Comparison of ENCODE assay signal across 8 cellular contexts in the genomic region with DNA sequence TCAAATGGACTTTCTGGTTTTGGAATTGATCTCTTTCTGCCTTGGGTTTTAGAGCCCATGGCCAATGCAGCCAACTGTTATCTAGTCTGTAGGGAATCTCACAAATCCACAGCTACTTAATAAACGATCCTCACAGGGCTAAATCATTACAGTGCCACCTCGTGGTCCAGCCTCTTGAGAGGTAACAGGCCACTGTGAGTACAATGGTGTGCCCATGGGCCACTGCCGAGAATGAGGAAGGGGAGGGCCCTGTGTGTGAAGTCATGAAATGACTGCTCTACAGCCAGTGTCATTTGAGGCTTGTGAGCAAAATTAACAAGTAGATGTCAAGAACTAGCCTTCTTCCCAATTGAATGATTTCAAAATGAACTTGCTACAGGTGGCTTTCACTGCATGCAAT.
DNase-seq lines count a peak whose midpoint lies in the region; ATAC-seq and TF ChIP-seq lines count a peak whose summit lies in the region.

No MANE protein-coding gene starts in this region.

- DNase-seq in SKM-1 treated with dmso at 0.1 percent for 144 hours (lab: John Stamatoyannopoulos, UW; ENCODE audit: unreplicated experiment) (peak; percentile 36), SKM-1 (lab: John Stamatoyannopoulos, UW; ENCODE audit: unreplicated experiment) (no peak), HK-2 (ENCODE audit: unreplicated experiment) (peak; percentile 34), iPS-NIHi11 (ENCODE audit: low spot score) (peak; percentile 64), ecto neural progenitor cell (ENCODE audit: low spot score) (no peak), NCI-H2029 (lab: John Stamatoyannopoulos, UW) (no peak)

- ATAC-seq in SK-N-SH treated with all-trans-retinoic acid at 6 μM for 48 hours (peak; percentile 79), HG02763 (IDR thresholded peaks at IDR 0.05; ENCODE audit: unreplicated experiment) (no peak)

TF ChIP-seq in SK-N-SH treated with all-trans-retinoic acid at 6 μM for 48 hours, 23 proteins besides CTCF, POLR2A, EP300 and RAD21:
- TF ChIP-seq OSR1 (CRISPR knock-in tag; IDR thresholded peaks at IDR 0.05): no peak
- TF ChIP-seq, protein P1, sequence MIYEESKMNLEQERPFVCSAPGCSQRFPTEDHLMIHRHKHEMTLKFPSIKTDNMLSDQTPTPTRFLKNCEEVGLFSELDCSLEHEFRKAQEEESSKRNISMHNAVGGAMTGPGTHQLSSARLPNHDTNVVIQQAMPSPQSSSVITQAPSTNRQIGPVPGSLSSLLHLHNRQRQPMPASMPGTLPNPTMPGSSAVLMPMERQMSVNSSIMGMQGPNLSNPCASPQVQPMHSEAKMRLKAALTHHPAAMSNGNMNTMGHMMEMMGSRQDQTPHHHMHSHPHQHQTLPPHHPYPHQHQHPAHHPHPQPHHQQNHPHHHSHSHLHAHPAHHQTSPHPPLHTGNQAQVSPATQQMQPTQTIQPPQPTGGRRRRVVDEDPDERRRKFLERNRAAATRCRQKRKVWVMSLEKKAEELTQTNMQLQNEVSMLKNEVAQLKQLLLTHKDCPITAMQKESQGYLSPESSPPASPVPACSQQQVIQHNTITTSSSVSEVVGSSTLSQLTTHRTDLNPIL (CRISPR knock-in tag; IDR thresholded peaks at IDR 0.05; ENCODE audit: low read depth): no peak
- TF ChIP-seq, protein P2, sequence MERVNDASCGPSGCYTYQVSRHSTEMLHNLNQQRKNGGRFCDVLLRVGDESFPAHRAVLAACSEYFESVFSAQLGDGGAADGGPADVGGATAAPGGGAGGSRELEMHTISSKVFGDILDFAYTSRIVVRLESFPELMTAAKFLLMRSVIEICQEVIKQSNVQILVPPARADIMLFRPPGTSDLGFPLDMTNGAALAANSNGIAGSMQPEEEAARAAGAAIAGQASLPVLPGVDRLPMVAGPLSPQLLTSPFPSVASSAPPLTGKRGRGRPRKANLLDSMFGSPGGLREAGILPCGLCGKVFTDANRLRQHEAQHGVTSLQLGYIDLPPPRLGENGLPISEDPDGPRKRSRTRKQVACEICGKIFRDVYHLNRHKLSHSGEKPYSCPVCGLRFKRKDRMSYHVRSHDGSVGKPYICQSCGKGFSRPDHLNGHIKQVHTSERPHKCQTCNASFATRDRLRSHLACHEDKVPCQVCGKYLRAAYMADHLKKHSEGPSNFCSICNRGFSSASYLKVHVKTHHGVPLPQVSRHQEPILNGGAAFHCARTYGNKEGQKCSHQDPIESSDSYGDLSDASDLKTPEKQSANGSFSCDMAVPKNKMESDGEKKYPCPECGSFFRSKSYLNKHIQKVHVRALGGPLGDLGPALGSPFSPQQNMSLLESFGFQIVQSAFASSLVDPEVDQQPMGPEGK (CRISPR knock-in tag; IDR thresholded peaks at IDR 0.05; ENCODE audit: borderline replicate concordance): no peak
- TF ChIP-seq ZC3H10 (CRISPR knock-in tag; IDR thresholded peaks at IDR 0.05): no peak
- TF ChIP-seq ZNF8 (CRISPR knock-in tag; IDR thresholded peaks at IDR 0.05): no peak
- TF ChIP-seq ESRRG (CRISPR knock-in tag; IDR thresholded peaks at IDR 0.05): no peak
- TF ChIP-seq ZFP3 (CRISPR knock-in tag; IDR thresholded peaks at IDR 0.05): no peak

Comparison
In these comparisons a context has a peak if more than half of its experiments do, and no peak if none do; other contexts are left out.
1. DNase-seq: peak in SKM-1 treated with dmso at 0.1 percent for 144 hours (single experiment), HK-2 (single experiment) and iPS-NIHi11 (single experiment); none in SKM-1 (single experiment), ecto neural progenitor cell (single experiment) and NCI-H2029 (single experiment).